In genomic region chr20:40241944-40242343, GRCh38 we compare ENCODE assay signal across 26 cellular contexts.
"Had no signal": no experiment of that assay in that cellular context is flagged by ENCODE, and none has a peak within 500 bp of the region (broad histone marks: within the 10 kb centered on the region; RNA-seq: fewer than 3 reads in every experiment).

No MANE protein-coding gene starts in this region.

- H3K27me3 ChIP-seq: brain microvascular endothelial cell, cardiac muscle cell, MG63 had no signal

- H3K36me3 ChIP-seq: brain microvascular endothelial cell, cardiac muscle cell, MG63 had no signal

- H3K4me3 Mint-ChIP-seq: activated CD4-positive, alpha-beta memory T cell treated with anti-CD3 and anti-CD28 coated beads for 36 hours; activated CD4-positive, alpha-beta T cell treated with anti-CD3 and anti-CD28 coated beads, Interleukin-2, amount 10 ng/mL, durations not matched to agents 7 days and 5 days; activated naive CD4-positive, alpha-beta T cell treated with anti-CD3 and anti-CD28 coated beads, Interleukin-2, amount 10 ng/mL, durations not matched to agents 7 days and 5 days; activated naive CD8-positive, alpha-beta T cell treated with anti-CD3 and anti-CD28 coated beads for 36 hours; activated T-helper 17 cell treated with anti-CD3 and anti-CD28 coated beads, Interleukin-2, amount 50 U/mL, for 72 hours; T-helper 17 cell had no signal

- H3K4me3 ChIP-seq: cardiac muscle cell, MG63 had no signal

- ATAC-seq: activated T-helper 17 cell treated with anti-CD3 and anti-CD28 coated beads, Interleukin-2, amount 50 U/mL, for 72 hours; Panc1; Right ventricle myocardium inferior; T-helper 17 cell had no signal

- H3K4me1 Mint-ChIP-seq: activated CD4-positive, alpha-beta T cell treated with anti-CD3 and anti-CD28 coated beads, Interleukin-2, amount 10 ng/mL, durations not matched to agents 7 days and 5 days; activated naive CD4-positive, alpha-beta T cell treated with anti-CD3 and anti-CD28 coated beads, Interleukin-2, amount 10 ng/mL, durations not matched to agents 7 days and 5 days; activated naive CD8-positive, alpha-beta T cell treated with anti-CD3 and anti-CD28 coated beads for 36 hours; activated T-helper 17 cell treated with anti-CD3 and anti-CD28 coated beads, Interleukin-2, amount 50 U/mL, for 72 hours; T-helper 17 cell had no signal

- H3K9me3 Mint-ChIP-seq: activated CD4-positive, alpha-beta memory T cell treated with anti-CD3 and anti-CD28 coated beads for 36 hours; activated CD4-positive, alpha-beta T cell treated with anti-CD3 and anti-CD28 coated beads, Interleukin-2, amount 10 ng/mL, durations not matched to agents 7 days and 5 days; activated naive CD4-positive, alpha-beta T cell treated with anti-CD3 and anti-CD28 coated beads, Interleukin-2, amount 10 ng/mL, durations not matched to agents 7 days and 5 days; activated T-helper 17 cell treated with anti-CD3 and anti-CD28 coated beads, Interleukin-2, amount 50 U/mL, for 72 hours had no signal

- H3K27ac ChIP-seq: brain microvascular endothelial cell, cardiac muscle cell, VCaP had no signal

- H3K9me3 ChIP-seq: MG63 had no signal

- H3K27me3 Mint-ChIP-seq: activated CD4-positive, alpha-beta T cell treated with anti-CD3 and anti-CD28 coated beads, Interleukin-2, amount 10 ng/mL, durations not matched to agents 7 days and 5 days; activated naive CD4-positive, alpha-beta T cell treated with anti-CD3 and anti-CD28 coated beads, Interleukin-2, amount 10 ng/mL, durations not matched to agents 7 days and 5 days had no signal

- H3K36me3 Mint-ChIP-seq: activated CD4-positive, alpha-beta memory T cell treated with anti-CD3 and anti-CD28 coated beads for 36 hours; activated naive CD4-positive, alpha-beta T cell treated with anti-CD3 and anti-CD28 coated beads, Interleukin-2, amount 10 ng/mL, durations not matched to agents 7 days and 5 days; activated naive CD8-positive, alpha-beta T cell treated with anti-CD3 and anti-CD28 coated beads for 36 hours had no signal

- DNase-seq: activated CD4-positive, alpha-beta memory T cell treated with anti-CD3 and anti-CD28 coated beads for 36 hours; activated CD4-positive, alpha-beta T cell treated with anti-CD3 and anti-CD28 coated beads, Interleukin-2, amount 10 ng/mL, durations not matched to agents 7 days and 5 days; activated CD4-positive, CD25-positive, alpha-beta regulatory T cell; activated gamma-delta T cell; activated naive CD4-positive, alpha-beta T cell treated with anti-CD3 and anti-CD28 coated beads, Interleukin-2, amount 10 ng/mL, durations not matched to agents 7 days and 5 days; activated naive CD8-positive, alpha-beta T cell treated with anti-CD3 and anti-CD28 coated beads for 36 hours; activated T-cell treated with anti-CD3 and anti-CD28 coated beads for 4 hours; activated T-cell treated with anti-CD3 and anti-CD28 coated beads, Interleukin-2, amount 50 U/mL, for 48 hours; brain microvascular endothelial cell; MG63; NCI-H1092; NCI-H1694; NCI-H2029; NCI-H2107; NCI-H2171 treated with DMSO at 0.1 percent for 48 hours; NCI-H226; NCI-H510A; OCI-M1; RPMI8226; T-helper 17 cell; T1000 had no signal

- H3K27ac Mint-ChIP-seq: activated CD4-positive, alpha-beta memory T cell treated with anti-CD3 and anti-CD28 coated beads for 36 hours; activated CD4-positive, alpha-beta T cell treated with anti-CD3 and anti-CD28 coated beads, Interleukin-2, amount 10 ng/mL, durations not matched to agents 7 days and 5 days; activated naive CD4-positive, alpha-beta T cell treated with anti-CD3 and anti-CD28 coated beads, Interleukin-2, amount 10 ng/mL, durations not matched to agents 7 days and 5 days; activated naive CD8-positive, alpha-beta T cell treated with anti-CD3 and anti-CD28 coated beads for 36 hours; activated T-helper 17 cell treated with anti-CD3 and anti-CD28 coated beads, Interleukin-2, amount 50 U/mL, for 72 hours; T-helper 17 cell had no signal
